ENCODE assay signal across 33 cellular contexts in genomic region chr11:134843020-134843419, GRCh38.
"Had no signal": no experiment of that assay in that cellular context is flagged by ENCODE, and none has a peak within 500 bp of the region (broad histone marks: within the 10 kb centered on the region; RNA-seq: fewer than 3 reads in every experiment).

No MANE protein-coding gene starts in this region.

- H3K36me3 ChIP-seq: ascending aorta, breast epithelium, cardiac muscle cell, colonic mucosa, esophagus squamous epithelium, gastroesophageal sphincter, WERI-Rb-1 had no signal

- ATAC-seq: activated CD4-positive, CD25-positive, alpha-beta regulatory T cell treated with anti-CD3 and anti-CD28 coated beads, Interleukin-2, amount 50 U/mL, for 24 hours; activated naive CD4-positive, alpha-beta T cell treated with anti-CD3 and anti-CD28 coated beads, Interleukin-2, amount 50 U/mL, for 72 hours; gastroesophageal sphincter; T-helper 17 cell had no signal

- H3K4me1 Mint-ChIP-seq: activated B cell treated with CpG ODN at 0.5 μM for 24 hours; activated naive CD4-positive, alpha-beta T cell treated with anti-CD3 and anti-CD28 coated beads, Interleukin-2, amount 10 ng/mL, durations not matched to agents 7 days and 5 days; activated naive CD8-positive, alpha-beta T cell treated with anti-CD3 and anti-CD28 coated beads, Interleukin-2, amount 10 ng/mL, durations not matched to agents 7 days and 5 days had no signal

- H3K4me3 Mint-ChIP-seq: activated B cell treated with CpG ODN at 0.5 μM for 24 hours; activated naive CD4-positive, alpha-beta T cell treated with anti-CD3 and anti-CD28 coated beads, Interleukin-2, amount 10 ng/mL, durations not matched to agents 7 days and 5 days; activated naive CD8-positive, alpha-beta T cell treated with anti-CD3 and anti-CD28 coated beads, Interleukin-2, amount 10 ng/mL, durations not matched to agents 7 days and 5 days; activated T-helper 1 cell treated with anti-CD3 and anti-CD28 coated beads, Interleukin-12 subunit alpha, Interleukin-12 subunit beta, Interleukin-2, Interleukin-4 antibody, amounts not matched to agents 30 ng/mL and 10 ng/mL and 1 ng/mL, durations not matched to agents 14 hours and 24 hours and 36 hours; brain; T-helper 17 cell; T-helper 2 cell treated with Interferon-gamma antibody and Interleukin-4, amounts not matched to agents 5 μg/mL and 100 μg/mL, for 36 hours had no signal

- H3K27ac ChIP-seq: ascending aorta, breast epithelium, cardiac muscle cell, colonic mucosa, epithelial cell of prostate, esophagus squamous epithelium, gastroesophageal sphincter, WERI-Rb-1 had no signal

- H3K27me3 Mint-ChIP-seq: activated naive CD4-positive, alpha-beta T cell treated with anti-CD3 and anti-CD28 coated beads, Interleukin-2, amount 10 ng/mL, durations not matched to agents 7 days and 5 days; activated naive CD8-positive, alpha-beta T cell treated with anti-CD3 and anti-CD28 coated beads, Interleukin-2, amount 10 ng/mL, durations not matched to agents 7 days and 5 days had no signal

- H3K9me3 Mint-ChIP-seq: activated B cell treated with CpG ODN at 0.5 μM for 24 hours; activated naive CD4-positive, alpha-beta T cell treated with anti-CD3 and anti-CD28 coated beads, Interleukin-2, amount 10 ng/mL, durations not matched to agents 7 days and 5 days; activated naive CD4-positive, alpha-beta T cell treated with anti-CD3 and anti-CD28 coated beads, Interleukin-2, amount 50 U/mL, for 72 hours; activated naive CD8-positive, alpha-beta T cell treated with anti-CD3 and anti-CD28 coated beads, Interleukin-2, amount 10 ng/mL, durations not matched to agents 7 days and 5 days; activated T-helper 1 cell treated with anti-CD3 and anti-CD28 coated beads, Interleukin-12 subunit alpha, Interleukin-12 subunit beta, Interleukin-2, Interleukin-4 antibody, amounts not matched to agents 30 ng/mL and 10 ng/mL and 1 ng/mL, durations not matched to agents 14 hours and 24 hours and 36 hours; brain; T-helper 2 cell treated with Interferon-gamma antibody and Interleukin-4, amounts not matched to agents 5 μg/mL and 100 μg/mL, for 36 hours had no signal

- H3K9me3 ChIP-seq: ascending aorta, breast epithelium, colonic mucosa, esophagus squamous epithelium, gastroesophageal sphincter had no signal

- H3K4me3 ChIP-seq: ascending aorta, breast epithelium, cardiac muscle cell, colonic mucosa, esophagus squamous epithelium, gastroesophageal sphincter had no signal

- H3K4me1 ChIP-seq: ascending aorta, breast epithelium, colonic mucosa, esophagus squamous epithelium, gastroesophageal sphincter had no signal

- H3K27me3 ChIP-seq: ascending aorta, cardiac muscle cell, colonic mucosa had no signal

- DNase-seq: activated B cell treated with CpG ODN at 0.5 μM for 24 hours; activated CD4-positive, alpha-beta T cell treated with anti-CD3 and anti-CD28 coated beads for 48 hours; activated CD4-positive, alpha-beta T cell treated with anti-CD3 and anti-CD28 coated beads, Interleukin-2, amount 50 U/mL, for 1 hour; activated CD4-positive, alpha-beta T cell treated with anti-CD3 and anti-CD28 coated beads, Interleukin-2, amount 50 U/mL, for 48 hours; activated CD8-positive, alpha-beta memory T cell treated with anti-CD3 and anti-CD28 coated beads, Interleukin-2, amount 50 U/mL, for 4 hours; activated gamma-delta T cell; activated naive CD4-positive, alpha-beta T cell; activated naive CD4-positive, alpha-beta T cell treated with anti-CD3 and anti-CD28 coated beads, Interleukin-2, amount 10 ng/mL, durations not matched to agents 7 days and 5 days; activated naive CD8-positive, alpha-beta T cell treated with anti-CD3 and anti-CD28 coated beads, Interleukin-2, amount 10 ng/mL, durations not matched to agents 7 days and 5 days; activated T-cell treated with anti-CD3 and anti-CD28 coated beads, Interleukin-2, amount 50 U/mL, for 1 hour; activated T-cell treated with anti-CD3 and anti-CD28 coated beads, Interleukin-2, amount 50 U/mL, for 48 hours; central memory CD4-positive, alpha-beta T cell; cerebellar nuclear complex; colonic mucosa; effector CD8-positive, alpha-beta T cell; esophagus squamous epithelium; foreskin melanocyte; T-helper 1 cell; T-helper 17 cell; T1000; WERI-Rb-1 had no signal

- FAIRE-seq: endometrium, endothelial cell of umbilical vein had no signal

- H3K27ac Mint-ChIP-seq: activated B cell treated with CpG ODN at 0.5 μM for 24 hours; activated naive CD4-positive, alpha-beta T cell treated with anti-CD3 and anti-CD28 coated beads, Interleukin-2, amount 10 ng/mL, durations not matched to agents 7 days and 5 days; activated naive CD4-positive, alpha-beta T cell treated with anti-CD3 and anti-CD28 coated beads, Interleukin-2, amount 50 U/mL, for 72 hours; activated naive CD8-positive, alpha-beta T cell treated with anti-CD3 and anti-CD28 coated beads, Interleukin-2, amount 10 ng/mL, durations not matched to agents 7 days and 5 days; activated T-helper 1 cell treated with anti-CD3 and anti-CD28 coated beads, Interleukin-12 subunit alpha, Interleukin-12 subunit beta, Interleukin-2, Interleukin-4 antibody, amounts not matched to agents 30 ng/mL and 10 ng/mL and 1 ng/mL, durations not matched to agents 14 hours and 24 hours and 36 hours; T-helper 17 cell; T-helper 2 cell treated with Interferon-gamma antibody and Interleukin-4, amounts not matched to agents 5 μg/mL and 100 μg/mL, for 36 hours had no signal

- H3K36me3 Mint-ChIP-seq: activated naive CD4-positive, alpha-beta T cell treated with anti-CD3 and anti-CD28 coated beads, Interleukin-2, amount 10 ng/mL, durations not matched to agents 7 days and 5 days; activated naive CD4-positive, alpha-beta T cell treated with anti-CD3 and anti-CD28 coated beads, Interleukin-2, amount 50 U/mL, for 72 hours; activated naive CD8-positive, alpha-beta T cell treated with anti-CD3 and anti-CD28 coated beads, Interleukin-2, amount 10 ng/mL, durations not matched to agents 7 days and 5 days; brain had no signal
